In genomic region chr5:176389114-176389768, GRCh38 we compare ENCODE assay signal across 8 cellular contexts. TPM values are rescaled to one million over a fixed set of nuclear protein-coding genes. Genes with fewer than 3 reads are reported as not detected.
DNase-seq lines count a peak whose midpoint lies in the region; ATAC-seq and TF ChIP-seq lines count a peak whose summit lies in the region.

No MANE protein-coding gene starts in this region.

- H3K4me3 ChIP-seq in right cardiac atrium (ENCODE audit: low read length) (peak overlapping the region; percentile 45), skin epidermis (peak overlapping the region; percentile 55 to 95 (median 69))

- peaks cover 38% of the 10 kb centered on the region for H3K4me1 Mint-ChIP-seq in CD4-positive, alpha-beta T cell (ENCODE audit: low read depth)
- H3K4me1 Mint-ChIP-seq in activated T-helper 1 cell treated with anti-CD3 and anti-CD28 coated beads, Interleukin-12 subunit alpha, Interleukin-12 subunit beta, Interleukin-2, Interleukin-4 antibody, amounts not matched to agents 30 ng/mL and 10 ng/mL and 1 ng/mL, durations not matched to agents 14 hours and 24 hours and 36 hours (ENCODE audit: low read depth): peaks cover 44% of the 10 kb centered on the region

- peaks cover 2% of the 10 kb centered on the region for H3K4me1 ChIP-seq in right cardiac atrium (ENCODE audit: control insufficient read depth, insufficient read depth, low read length)

- TF ChIP-seq CTCF in CD4-positive, alpha-beta T cell (IDR thresholded peaks at IDR 0.05): no peak

- no peaks in the 10 kb centered on the region for H3K27me3 ChIP-seq in CD4-positive, alpha-beta T cell (ENCODE audit: control insufficient read depth, insufficient read depth, low read length)
- no peaks in the 10 kb centered on the region for H3K27me3 ChIP-seq in right cardiac atrium (ENCODE audit: control insufficient read depth, insufficient read depth)

- peaks cover 61% of the 10 kb centered on the region for H3K36me3 Mint-ChIP-seq in CD4-positive, alpha-beta T cell (ENCODE audit: low read depth)
- H3K36me3 Mint-ChIP-seq in activated T-helper 1 cell treated with anti-CD3 and anti-CD28 coated beads, Interleukin-12 subunit alpha, Interleukin-12 subunit beta, Interleukin-2, Interleukin-4 antibody, amounts not matched to agents 30 ng/mL and 10 ng/mL and 1 ng/mL, durations not matched to agents 14 hours and 24 hours and 36 hours (ENCODE audit: low read depth): peaks cover 41% of the 10 kb centered on the region

- 1% methylated on average over 29 of the region's 29 CpGs for WGBS in right cardiac atrium

- H3K27me3 Mint-ChIP-seq in CD4-positive, alpha-beta T cell: no peaks in the 10 kb centered on the region
- H3K27me3 Mint-ChIP-seq in activated T-helper 1 cell treated with anti-CD3 and anti-CD28 coated beads, Interleukin-12 subunit alpha, Interleukin-12 subunit beta, Interleukin-2, Interleukin-4 antibody, amounts not matched to agents 30 ng/mL and 10 ng/mL and 1 ng/mL, durations not matched to agents 14 hours and 24 hours and 36 hours (ENCODE audit: insufficient read depth): no peaks in the 10 kb centered on the region

- H3K27ac Mint-ChIP-seq in CD4-positive, alpha-beta T cell: peak overlapping the region; percentile 97
- H3K27ac Mint-ChIP-seq in activated T-helper 1 cell treated with anti-CD3 and anti-CD28 coated beads, Interleukin-12 subunit alpha, Interleukin-12 subunit beta, Interleukin-2, Interleukin-4 antibody, amounts not matched to agents 30 ng/mL and 10 ng/mL and 1 ng/mL, durations not matched to agents 14 hours and 24 hours and 36 hours: peak overlapping the region; percentile 98

- H3K9me3 ChIP-seq in CD4-positive, alpha-beta T cell (ENCODE audit: control insufficient read depth, low read length): no peaks in the 10 kb centered on the region
- no peaks in the 10 kb centered on the region for H3K9me3 ChIP-seq in right cardiac atrium (ENCODE audit: control insufficient read depth, low read length)

- CTCF ChIA-PET in CD4-positive, alpha-beta T cell (lab: Charles Lee): no interaction called here

- POLR2A ChIA-PET in CD4-positive, alpha-beta T cell (lab: Charles Lee): interaction anchor here (0.9 to 4.8 kb wide), 11 partner anchors 15 to 744 kb away, joined by 3 to 77 read pairs (median 7); partner anchors contain the start of genes ARL10, FAF2, KIAA1191 and RNF44

- ATAC-seq in CD4-positive, alpha-beta T cell (ENCODE audit: poor library complexity): peak; percentile 35
- ATAC-seq in GM19351 (IDR thresholded peaks at IDR 0.05; ENCODE audit: unreplicated experiment): peak; percentile 37
- ATAC-seq in HG03442 (IDR thresholded peaks at IDR 0.05; ENCODE audit: unreplicated experiment): peak; percentile 23
- peak; percentile 28 to 45 for ATAC-seq in right cardiac atrium

- DNase-seq in CD4-positive, alpha-beta T cell: no peak
- no peak for DNase-seq in activated T-helper 1 cell treated with anti-CD3 and anti-CD28 coated beads, Interleukin-12 subunit alpha, Interleukin-12 subunit beta, Interleukin-2, Interleukin-4 antibody, amounts not matched to agents 30 ng/mL and 10 ng/mL and 1 ng/mL, durations not matched to agents 14 hours and 24 hours and 36 hours (ENCODE audit: low spot score)
- DNase-seq in right cardiac atrium (no peak), EL (no peak), SW480 (ENCODE audit: low spot score) (no peak)

- no peaks in the 10 kb centered on the region for H3K9me3 Mint-ChIP-seq in CD4-positive, alpha-beta T cell
- H3K9me3 Mint-ChIP-seq in activated T-helper 1 cell treated with anti-CD3 and anti-CD28 coated beads, Interleukin-12 subunit alpha, Interleukin-12 subunit beta, Interleukin-2, Interleukin-4 antibody, amounts not matched to agents 30 ng/mL and 10 ng/mL and 1 ng/mL, durations not matched to agents 14 hours and 24 hours and 36 hours: no peaks in the 10 kb centered on the region

- peak overlapping the region; percentile 87 for H3K27ac ChIP-seq in CD4-positive, alpha-beta T cell (ENCODE audit: low read depth, low read length)
- H3K27ac ChIP-seq in right cardiac atrium (ENCODE audit: low read length): peak overlapping the region; percentile 94
- H3K27ac ChIP-seq in skin epidermis: peak overlapping the region; percentile 77 to 97 (median 91)

- intact Hi-C loops in CD4-positive, alpha-beta T cell (cut with DNase I, micrococcal nuclease): loop anchor here (2.0 to 10.0 kb wide), 5 partner anchors 60 to 1168 kb away; partner anchors contain the start of genes FAF2 (in 2 of the 2), FGFR4 (in 1 of the 2), LMAN2 (in 1 of the 2) and RGS14 (in 1 of the 2)
- intact Hi-C loops in activated T-helper 1 cell treated with anti-CD3 and anti-CD28 coated beads, Interleukin-12 subunit alpha, Interleukin-12 subunit beta, Interleukin-2, Interleukin-4 antibody, amounts not matched to agents 30 ng/mL and 10 ng/mL and 1 ng/mL, durations not matched to agents 14 hours and 24 hours and 36 hours (cut with micrococcal nuclease): loop anchor here (1.0 to 10.0 kb wide), 9 partner anchors 27 to 1166 kb away; partner anchors contain the start of genes CLTB, FAF2, FAM193B and PRELID1
- intact Hi-C loops in right cardiac atrium (cut with DNase I): no loop called here

- H3K4me3 Mint-ChIP-seq in CD4-positive, alpha-beta T cell: peak overlapping the region; percentile 98
- peak overlapping the region; percentile 100 for H3K4me3 Mint-ChIP-seq in activated T-helper 1 cell treated with anti-CD3 and anti-CD28 coated beads, Interleukin-12 subunit alpha, Interleukin-12 subunit beta, Interleukin-2, Interleukin-4 antibody, amounts not matched to agents 30 ng/mL and 10 ng/mL and 1 ng/mL, durations not matched to agents 14 hours and 24 hours and 36 hours

RNA-seq across cellular contexts. Expression of gene HIGD2A, which starts 0.7 kb away (rescaled TPM):
- total RNA-seq in CD4-positive, alpha-beta T cell: 100 to 1,000 TPM in 1 of 2 experiments, 10 to 100 TPM in 1; 98.2 to 104 TPM
- total RNA-seq in activated T-helper 1 cell treated with anti-CD3 and anti-CD28 coated beads, Interleukin-12 subunit alpha, Interleukin-12 subunit beta, Interleukin-2, Interleukin-4 antibody, amounts not matched to agents 30 ng/mL and 10 ng/mL and 1 ng/mL, durations not matched to agents 14 hours and 24 hours and 36 hours: 93.2 and 93.5 TPM in 2 replicates
- 100 to 1,000 TPM; 164 to 215 (median 180) TPM for total RNA-seq in right cardiac atrium
- 349 TPM for polyA plus RNA-seq in right cardiac atrium

RNA-seq across cellular contexts. Expression of gene NOP16, which starts 0.8 kb away (rescaled TPM):
- total RNA-seq in CD4-positive, alpha-beta T cell: 10 to 100 TPM; 12.0 to 14.5 TPM
- total RNA-seq in activated T-helper 1 cell treated with anti-CD3 and anti-CD28 coated beads, Interleukin-12 subunit alpha, Interleukin-12 subunit beta, Interleukin-2, Interleukin-4 antibody, amounts not matched to agents 30 ng/mL and 10 ng/mL and 1 ng/mL, durations not matched to agents 14 hours and 24 hours and 36 hours: 111 TPM in 2 replicates
- 10 to 100 TPM; 16.6 to 23.3 (median 17.9) TPM for total RNA-seq in right cardiac atrium
- polyA plus RNA-seq in right cardiac atrium: 28.8 TPM

RNA-seq across cellular contexts. Expression of gene ARL10, which starts 24.0 kb away (rescaled TPM):
- total RNA-seq in CD4-positive, alpha-beta T cell: 1 to 10 TPM; 3.2 to 4.4 TPM
- total RNA-seq in activated T-helper 1 cell treated with anti-CD3 and anti-CD28 coated beads, Interleukin-12 subunit alpha, Interleukin-12 subunit beta, Interleukin-2, Interleukin-4 antibody, amounts not matched to agents 30 ng/mL and 10 ng/mL and 1 ng/mL, durations not matched to agents 14 hours and 24 hours and 36 hours: 19.4 and 22.3 TPM in 2 replicates
- total RNA-seq in right cardiac atrium: 1 to 10 TPM; 5.1 to 9.7 (median 8.5) TPM
- 5.6 TPM for polyA plus RNA-seq in right cardiac atrium

RNA-seq across cellular contexts. Expression of gene CLTB, which starts 27.1 kb away (rescaled TPM):
- 10 to 100 TPM; 69.5 to 73.2 TPM for total RNA-seq in CD4-positive, alpha-beta T cell
- total RNA-seq in activated T-helper 1 cell treated with anti-CD3 and anti-CD28 coated beads, Interleukin-12 subunit alpha, Interleukin-12 subunit beta, Interleukin-2, Interleukin-4 antibody, amounts not matched to agents 30 ng/mL and 10 ng/mL and 1 ng/mL, durations not matched to agents 14 hours and 24 hours and 36 hours: 71.6 and 84.0 TPM in 2 replicates
- total RNA-seq in right cardiac atrium: 100 to 1,000 TPM; 209 to 219 (median 212) TPM
- polyA plus RNA-seq in right cardiac atrium: 329 TPM

RNA-seq across cellular contexts. Expression of gene KIAA1191, which starts 27.7 kb away (rescaled TPM):
- 10 to 100 TPM; 64.8 TPM for total RNA-seq in CD4-positive, alpha-beta T cell
- 60.9 and 63.4 TPM in 2 replicates for total RNA-seq in activated T-helper 1 cell treated with anti-CD3 and anti-CD28 coated beads, Interleukin-12 subunit alpha, Interleukin-12 subunit beta, Interleukin-2, Interleukin-4 antibody, amounts not matched to agents 30 ng/mL and 10 ng/mL and 1 ng/mL, durations not matched to agents 14 hours and 24 hours and 36 hours
- total RNA-seq in right cardiac atrium: 10 to 100 TPM; 92.6 to 99.7 (median 97.9) TPM
- polyA plus RNA-seq in right cardiac atrium: 70.5 TPM

Comparison
In these comparisons a context has a peak if more than half of its experiments do, and no peak if none do; other contexts are left out.
1. intact Hi-C loops: an anchor here in CD4-positive, alpha-beta T cell (2.0 to 10.0 kb wide) and activated T-helper 1 cell treated with anti-CD3 and anti-CD28 coated beads, Interleukin-12 subunit alpha, Interleukin-12 subunit beta, Interleukin-2, Interleukin-4 antibody, amounts not matched to agents 30 ng/mL and 10 ng/mL and 1 ng/mL, durations not matched to agents 14 hours and 24 hours and 36 hours (1.0 to 10.0 kb wide); none called in right cardiac atrium.